In genomic region chr22:41106122-41106968, GRCh38 we compare ENCODE assay signal across 12 cellular contexts. TPM values are rescaled to one million over a fixed set of nuclear protein-coding genes. Genes with fewer than 3 reads are reported as not detected.
DNase-seq lines count a peak whose midpoint lies in the region; ATAC-seq, FAIRE-seq and TF ChIP-seq lines count a peak whose summit lies in the region.
"Had no signal": no experiment of that assay in that cellular context is flagged by ENCODE, and none has a peak within 500 bp of the region (broad histone marks: within the 10 kb centered on the region; RNA-seq: fewer than 3 reads in every experiment).

No MANE protein-coding gene starts in this region.

- H3K9me3 Mint-ChIP-seq in naive thymus-derived CD4-positive, alpha-beta T cell, result peaks cover 0 to 4% (median 0%) of the 10 kb centered on the region in 11 donors

- POLR2A ChIA-PET in A549 (lab: Yijun Ruan, JAX) (no interaction called here), IMR-90 (lab: Charles Lee; ENCODE audit: unreplicated experiment) (interaction anchor here (0.6 kb wide), 1 partner anchor 13 kb away, joined by 3 read pairs; no protein-coding TSS in a partner anchor)
- POLR2A ChIA-PET in naive thymus-derived CD4-positive, alpha-beta T cell (lab: Charles Lee), result interaction anchor here (1.8 kb wide), 1 partner anchor 11 kb away, joined by 5 read pairs; no protein-coding TSS in a partner anchor

- TF ChIP-seq RAD21 in A549 (conservative IDR thresholded peaks at IDR 0.05 in 1 of 2, IDR thresholded peaks at IDR 0.05 in 1 of 2), result no peak
- TF ChIP-seq RAD21 in IMR-90 (IDR thresholded peaks at IDR 0.05; ENCODE audit: low read length), result no peak

- peak overlapping the region in 8 of 10 donors; percentile 5 to 68 (median 32) for H3K4me3 Mint-ChIP-seq in naive thymus-derived CD4-positive, alpha-beta T cell

- H3K4me1 ChIP-seq in A549, result peaks cover 11% of the 10 kb centered on the region; the same call in 1 of the 3 replicates
- peaks cover 7% of the 10 kb centered on the region for H3K4me1 ChIP-seq in IMR-90 (ENCODE audit: control insufficient read depth, insufficient read depth, low read length)
- H3K4me1 ChIP-seq in naive thymus-derived CD4-positive, alpha-beta T cell (ENCODE audit: control insufficient read depth in 2 of 2, insufficient read depth in 2 of 2, low read length in 2 of 2), result peaks cover 20 to 34% of the 10 kb centered on the region in 2 donors

- H3K27ac Mint-ChIP-seq in naive thymus-derived CD4-positive, alpha-beta T cell, result peak overlapping the region; percentile 8 to 85 (median 68)

- H4K20me1 ChIP-seq in IMR-90 (ENCODE audit: insufficient read depth, low read length), result peaks cover 90% of the 10 kb centered on the region

- no peak for TF ChIP-seq EP300 in A549 (IDR thresholded peaks at IDR 0.05)

- H2BK120ac ChIP-seq in IMR-90 (ENCODE audit: low read depth, low read length), result no peak overlapping the region

- WGBS in A549 (ENCODE audit: missing lambda C conversion rate), result 70% methylated on average over 8 of the region's 8 CpGs
- WGBS in IMR-90 (ENCODE audit: extremely low coverage in 2 of 2, insufficient read length in 1 of 2), 2 experiments, result 100% methylated on average over 1 of the region's 8 CpGs; no CpG with 5 or more reads in 1 of the 2 experiments

- TF ChIP-seq CTCF in A549 (IDR thresholded peaks at IDR 0.05), result no peak
- no peak for TF ChIP-seq CTCF in IMR-90 (conservative IDR thresholded peaks at IDR 0.05; ENCODE audit: low read depth, low read length)
- TF ChIP-seq CTCF in cardiac fibroblast (IDR thresholded peaks at IDR 0.05; ENCODE audit: low read depth, low read length), result no peak

- no peak overlapping the region for H4K91ac ChIP-seq in IMR-90 (ENCODE audit: insufficient read depth, low read depth, low read length)

- no peak overlapping the region for H4K8ac ChIP-seq in IMR-90 (ENCODE audit: low read depth in 2 of 2, low read length in 2 of 2)

- H3K18ac ChIP-seq in IMR-90 (ENCODE audit: low read depth, low read length), result no peak overlapping the region

- H2BK15ac ChIP-seq in IMR-90 (ENCODE audit: low read depth, low read length), result no peak overlapping the region

- peaks cover 9 to 55% of the 10 kb centered on the region in 2 experiments for H3K79me1 ChIP-seq in IMR-90 (ENCODE audit: low read depth in 1 of 2, low read length in 2 of 2)

- H3K9ac ChIP-seq in IMR-90 (ENCODE audit: low read depth, low read length), result no peak overlapping the region

- intact Hi-C loops in IMR-90 (cut with micrococcal nuclease), result no loop called here
- intact Hi-C loops in naive thymus-derived CD4-positive, alpha-beta T cell (cut with micrococcal nuclease), result loop anchor here in 1 of 2 donors (1.0 kb wide), 1 partner anchor 13 kb away; no protein-coding TSS in a partner anchor

- H2AK5ac ChIP-seq in IMR-90 (ENCODE audit: low read depth, low read length), result no peak overlapping the region

- no peak overlapping the region for H3K4me3 ChIP-seq in A549
- H3K4me3 ChIP-seq in IMR-90 (ENCODE audit: insufficient read depth, low read depth, low read length), result no peak overlapping the region
- H3K4me3 ChIP-seq in cardiac fibroblast (replicated peaks in 1 of 2; ENCODE audit: low read depth in 2 of 2, low read length in 2 of 2), result no peak overlapping the region
- no peak overlapping the region for H3K4me3 ChIP-seq in naive thymus-derived CD4-positive, alpha-beta T cell (ENCODE audit: low read length)
- H3K4me3 ChIP-seq: ovary had no signal

- no peak overlapping the region for H3K23ac ChIP-seq in IMR-90 (ENCODE audit: low read depth, low read length)

- H3K27ac ChIP-seq in A549, result no peak overlapping the region
- H3K27ac ChIP-seq in IMR-90 (ENCODE audit: insufficient read depth, low read length), result no peak overlapping the region
- peak overlapping the region; percentile 26 for H3K27ac ChIP-seq in naive thymus-derived CD4-positive, alpha-beta T cell (ENCODE audit: low read depth, low read length)
- H3K27ac ChIP-seq: ovary had no signal

- CTCF ChIA-PET in A549 (lab: Yijun Ruan, JAX) (interaction anchor here (1.0 kb wide), 1 partner anchor 14 kb away, joined by 3 read pairs; the partner anchor contains the start of gene EP300), IMR-90 (lab: Yijun Ruan, JAX) (no interaction called here)
- CTCF ChIA-PET in naive thymus-derived CD4-positive, alpha-beta T cell (lab: Charles Lee), result interaction anchor here (1.4 kb wide), 1 partner anchor 9 kb away, joined by 4 read pairs; no protein-coding TSS in a partner anchor

- no TSS peak for BruUV-seq in IMR-90 (replicated peaks; lab: Mats Ljungman, UMichigan)

- 0 out of 3 replicates have a peak overlapping the region, but pooled peaks have one; percentile 2 for H3K4me2 ChIP-seq in A549
- no peak overlapping the region for H3K4me2 ChIP-seq in IMR-90 (ENCODE audit: low read depth, low read length)

- H3K4ac ChIP-seq in IMR-90 (ENCODE audit: low read depth, low read length), result no peak overlapping the region

- H2BK5ac ChIP-seq in IMR-90 (ENCODE audit: low read depth, low read length, poor library complexity, severe bottlenecking), result no peak overlapping the region

- ATAC-seq in A549 (no peak), IMR-90 (ENCODE audit: low read depth) (peak; percentile 48)
- ATAC-seq in naive thymus-derived CD4-positive, alpha-beta T cell, result no peak

- H3K14ac ChIP-seq in IMR-90 (replicated peaks; ENCODE audit: low read depth, low read length), result no peak overlapping the region

- in situ Hi-C loops in IMR-90 (cut with MboI; ENCODE audit: low sequenced_read_pairs), result no loop called here

- FAIRE-seq in A549 (lab: Jason Lieb, UNC), result no peak

- no peaks in the 10 kb centered on the region for H3K27me3 ChIP-seq in IMR-90 (ENCODE audit: control insufficient read depth, insufficient read depth, low read length)
- H3K27me3 ChIP-seq in naive thymus-derived CD4-positive, alpha-beta T cell (ENCODE audit: control insufficient read depth in 2 of 2, insufficient read depth in 2 of 2, low read length in 2 of 2), result no peaks in the 10 kb centered on the region
- H3K27me3 ChIP-seq: ovary had no signal

- no peaks in the 10 kb centered on the region for H3K27me3 Mint-ChIP-seq in naive thymus-derived CD4-positive, alpha-beta T cell

- no peak overlapping the region for H3K56ac ChIP-seq in IMR-90 (ENCODE audit: extremely low read depth, insufficient read depth, low read length)

- no peaks in the 10 kb centered on the region for H3K9me3 ChIP-seq in A549
- H3K9me3 ChIP-seq in IMR-90 (ENCODE audit: control insufficient read depth, insufficient read depth, low read length), result no peaks in the 10 kb centered on the region
- H3K9me3 ChIP-seq in naive thymus-derived CD4-positive, alpha-beta T cell (ENCODE audit: control insufficient read depth in 2 of 3, low read length in 3 of 3), result no peaks in the 10 kb centered on the region
- H3K9me3 ChIP-seq: ovary had no signal

- peak in 1 of 2 experiments; percentile 16 for DNase-seq in A549 (ENCODE audit: low read depth in 1 of 2, low spot score in 1 of 2)
- DNase-seq in IMR-90, result peak; percentile 33
- peak; percentile 65 to 70 for DNase-seq in cardiac fibroblast (ENCODE audit: low read depth in 2 of 2)
- DNase-seq in naive thymus-derived CD4-positive, alpha-beta T cell, result no peak
- DNase-seq in RKO (ENCODE audit: low spot score), result no peak
- no peak for DNase-seq in NCI-H345 (lab: John Stamatoyannopoulos, UW)
- no peak for DNase-seq in hepatic stellate cell (ENCODE audit: low spot score)
- no peak for DNase-seq in AG08396 (ENCODE audit: low spot score)
- DNase-seq: effector CD8-positive, alpha-beta T cell; NCI-H524 treated with DMSO at 0.1 percent for 48 hours; T-helper 1 cell had no signal

- peaks cover 37 to 81% (median 55%) of the 10 kb centered on the region in 7 donors for H3K4me1 Mint-ChIP-seq in naive thymus-derived CD4-positive, alpha-beta T cell

- peaks cover 7% of the 10 kb centered on the region for H3K36me3 ChIP-seq in IMR-90 (ENCODE audit: control insufficient read depth, insufficient read depth, low read length)
- H3K36me3 ChIP-seq in naive thymus-derived CD4-positive, alpha-beta T cell (ENCODE audit: control insufficient read depth in 2 of 3, insufficient read depth in 3 of 3, low read length in 3 of 3), result no peaks in the 10 kb centered on the region
- H3K36me3 ChIP-seq: ovary had no signal

- no peak overlapping the region for H2AK9ac ChIP-seq in IMR-90 (replicated peaks; ENCODE audit: low read depth, low read length, poor library complexity)

- H3K9me1 ChIP-seq in IMR-90 (ENCODE audit: insufficient read depth, low read length), result peaks cover 5% of the 10 kb centered on the region

- H2BK20ac ChIP-seq in IMR-90 (ENCODE audit: low read depth, low read length), result no peak overlapping the region

- H4K5ac ChIP-seq in IMR-90 (ENCODE audit: low read depth, low read length), result no peak overlapping the region

- TF ChIP-seq POLR2A in A549 (IDR thresholded peaks at IDR 0.05; ENCODE audit: low read length) (no peak), IMR-90 (IDR thresholded peaks at IDR 0.05; ENCODE audit: low read depth, low read length) (no peak)

- H2AFZ ChIP-seq in IMR-90 (replicated peaks; ENCODE audit: low read length, poor library complexity), result no peak overlapping the region

- dilution Hi-C loops in IMR-90 (cut with HindIII; ENCODE audit: low sequenced_read_pairs, unreplicated experiment), result no loop called here

- peaks cover 6 to 26% (median 14%) of the 10 kb centered on the region in 5 donors for H3K36me3 Mint-ChIP-seq in naive thymus-derived CD4-positive, alpha-beta T cell

TF ChIP-seq in A549, 52 proteins besides CTCF, POLR2A, EP300 and RAD21:
- TF ChIP-seq SMC3 (IDR thresholded peaks at IDR 0.05), result no peak
- TF ChIP-seq CEBPB (IDR thresholded peaks at IDR 0.05), result peak in 1 of 2 experiments; percentile 29; a peak in 1 of 4 replicates

TF ChIP-seq in IMR-90, 13 proteins besides CTCF, POLR2A, EP300 and RAD21 (continues in another document):
- TF ChIP-seq CEBPB (IDR thresholded peaks at IDR 0.05; ENCODE audit: low read depth, low read length), result peak; percentile 91

RNA-seq across cellular contexts. Expression of gene EP300, which starts 14.0 kb away (rescaled TPM):
- polyA plus RNA-seq in A549 (2011; rRNA removed) (18.2 and 45.4 TPM in 2 replicates), A549 (2017; fragmentation: RNase III; extraction: RNeasy Plus Mini Kit Qiagen cat#74134 plus additional on column Dnase treatment) (15.5 to 19.5 TPM (median 16.6 TPM) in 3 replicates), IMR-90 (2012; rRNA removed) (21.9 and 23.3 TPM in 2 replicates)
- 10.4 and 14.3 TPM in 2 replicates for polyA plus RNA-seq in A549 (2012; cell fraction: cytosol; rRNA removed)
- polyA plus RNA-seq in A549 (2012; cell fraction: nucleus; rRNA removed), result 27.2 and 32.8 TPM in 2 replicates
- 53.9 and 70.3 TPM in 2 replicates for polyA minus RNA-seq in A549 (2011; rRNA and poly(A)+ RNA removed)
- total RNA-seq in IMR-90 (2012; rRNA removed), result 17.5 and 27.4 TPM in 2 replicates
- polyA plus RNA-seq in IMR-90 (2012; cell fraction: cytosol; rRNA removed), result 8.0 and 8.8 TPM in 2 replicates
- 35.3 and 38.0 TPM in 2 replicates for polyA plus RNA-seq in IMR-90 (2012; cell fraction: nucleus; rRNA removed; ENCODE audit: low replicate concordance)
- 100 to 1,000 TPM in 4 of 5 experiments, 10 to 100 TPM in 1; 89.3 to 155 (median 117) TPM for total RNA-seq in naive thymus-derived CD4-positive, alpha-beta T cell
- polyA plus RNA-seq in naive thymus-derived CD4-positive, alpha-beta T cell, result 10 to 100 TPM; 13.3 to 19.5 TPM

Comparison
In these comparisons a context has a peak if more than half of its experiments do, and no peak if none do; other contexts are left out.
1. DNase-seq: peak in IMR-90 (single experiment) and cardiac fibroblast (2 of 2); none in naive thymus-derived CD4-positive, alpha-beta T cell (0 of 9), RKO (single experiment), NCI-H345 (single experiment), hepatic stellate cell (single experiment) and AG08396 (single experiment).